15 cellular contexts compared by ENCODE assay signal in the genomic region with DNA sequence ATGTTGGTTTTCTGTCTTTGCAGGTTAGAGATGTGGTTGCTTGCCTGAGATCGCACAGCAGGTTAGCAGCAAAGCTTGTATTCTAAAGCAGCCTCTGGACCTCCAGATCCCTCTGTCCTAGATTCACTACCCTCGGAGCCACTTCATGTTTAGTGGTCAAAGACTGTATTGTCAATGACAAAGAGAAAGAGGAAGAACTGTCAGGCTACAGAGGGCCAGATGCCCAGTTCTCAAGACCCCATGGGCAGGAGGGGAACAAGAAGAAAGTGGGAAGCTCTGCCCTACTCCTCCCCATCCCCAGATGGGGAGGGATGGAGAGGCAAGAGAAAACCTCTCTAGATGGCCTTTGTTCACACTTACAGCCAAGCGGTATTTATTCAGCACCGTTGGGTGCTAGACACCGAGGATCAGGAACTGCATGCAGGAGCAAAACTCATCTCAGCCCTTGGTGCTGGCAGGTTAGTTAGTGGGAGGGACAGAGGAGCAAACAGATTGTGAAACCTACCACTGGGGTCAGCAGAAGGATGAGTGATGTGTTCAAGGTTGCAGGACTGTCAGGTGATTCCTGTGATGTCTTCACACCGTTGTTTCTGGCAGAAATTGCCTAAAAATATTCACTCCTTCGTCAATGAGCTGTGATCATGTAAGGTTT. TPM values are rescaled to one million over a fixed set of nuclear protein-coding genes. Genes with fewer than 3 reads are reported as not detected.
DNase-seq lines count a peak whose midpoint lies in the region; ATAC-seq and TF ChIP-seq lines count a peak whose summit lies in the region.
"Had no signal": no experiment of that assay in that cellular context is flagged by ENCODE, and none has a peak within 500 bp of the region (broad histone marks: within the 10 kb centered on the region; RNA-seq: fewer than 3 reads in every experiment).

No MANE protein-coding gene starts in this region.

- WGBS in aorta, 2 donors = 84 to 88% methylated on average over 7 of the region's 7 CpGs

- in situ Hi-C loops in gastrocnemius medialis (cut with MboI; ENCODE audit: low sequenced_read_pairs in 4 of 4) = no loop called here

- no peak for DNase-seq in left cardiac atrium
- no peak for DNase-seq in right atrium auricular region (ENCODE audit: low spot score)
- DNase-seq in OCI-M1 (lab: John Stamatoyannopoulos, UW) = peak; percentile 56
- peak; percentile 27 for DNase-seq in kidney tubule cell (ENCODE audit: low spot score)
- DNase-seq in aorta = no peak
- no peak for DNase-seq in NCI-H345 treated with DMSO at 0.1 percent for 48 hours (lab: John Stamatoyannopoulos, UW; ENCODE audit: unreplicated experiment)
- DNase-seq in gastrocnemius medialis = no peak
- DNase-seq in cerebellum (ENCODE audit: low spot score) = no peak
- DNase-seq: activated CD4-positive, alpha-beta T cell treated with anti-CD3 and anti-CD28 coated beads, Interleukin-2, amount 50 U/mL, for 48 hours; activated effector memory CD4-positive, alpha-beta T cell treated with Interleukin-2 at 50 U/mL for 16 hours; dorsolateral prefrontal cortex; NCI-H2081 treated with DMSO at 0.1 percent for 48 hours; Peyer's patch; transverse colon had no signal

- peak; percentile 50 to 58 for ATAC-seq in left cardiac atrium
- ATAC-seq in aorta (ENCODE audit: low FRiP score) = peak; percentile 8
- ATAC-seq in gastrocnemius medialis = no peak

- H3K27ac ChIP-seq in right atrium auricular region (no peak overlapping the region), aorta (ENCODE audit: low read depth in 1 of 2, low read length in 2 of 2) (no peak overlapping the region), gastrocnemius medialis (no peak overlapping the region)
- H3K27ac ChIP-seq: parathyroid adenoma, Peyer's patch, transverse colon had no signal

- intact Hi-C loops in left cardiac atrium (cut with DNase I) = no loop called here
- intact Hi-C loops in aorta (cut with DNase I) = no loop called here
- intact Hi-C loops in gastrocnemius medialis (cut with DNase I; ENCODE audit: low total_unique reads) = no loop called here

- no peak for TF ChIP-seq CTCF in right atrium auricular region (IDR thresholded peaks at IDR 0.05)
- no peak for TF ChIP-seq CTCF in gastrocnemius medialis (IDR thresholded peaks at IDR 0.05 in 4 of 5, conservative IDR thresholded peaks at IDR 0.05 in 1 of 5)

- H3K36me3 ChIP-seq in right atrium auricular region (no peaks in the 10 kb centered on the region), aorta (ENCODE audit: control insufficient read depth in 1 of 2, insufficient read depth in 2 of 2, low read length in 1 of 2) (no peaks in the 10 kb centered on the region), gastrocnemius medialis (no peaks in the 10 kb centered on the region)
- H3K36me3 ChIP-seq: Peyer's patch, transverse colon had no signal

- H3K4me3 ChIP-seq in right atrium auricular region = no peak overlapping the region
- no peak overlapping the region for H3K4me3 ChIP-seq in aorta (ENCODE audit: low read length in 2 of 2)
- no peak overlapping the region for H3K4me3 ChIP-seq in gastrocnemius medialis
- H3K4me3 ChIP-seq: Peyer's patch, transverse colon had no signal

- H3K27me3 ChIP-seq in right atrium auricular region (no peaks in the 10 kb centered on the region), aorta (ENCODE audit: control insufficient read depth in 1 of 2, insufficient read depth in 2 of 2, low read length in 1 of 2) (no peaks in the 10 kb centered on the region), gastrocnemius medialis (no peaks in the 10 kb centered on the region)
- H3K27me3 ChIP-seq: dorsolateral prefrontal cortex, Peyer's patch, transverse colon had no signal

- TF ChIP-seq POLR2A in gastrocnemius medialis (IDR thresholded peaks at IDR 0.05) = no peak

- H3K9me3 ChIP-seq in right atrium auricular region (no peaks in the 10 kb centered on the region), aorta (ENCODE audit: control insufficient read depth, low read length) (no peaks in the 10 kb centered on the region), gastrocnemius medialis (no peaks in the 10 kb centered on the region)
- H3K9me3 ChIP-seq: Peyer's patch, transverse colon had no signal

- peaks cover 0 to 7% of the 10 kb centered on the region in 2 donors for H3K4me1 ChIP-seq in right atrium auricular region
- H3K4me1 ChIP-seq in aorta (ENCODE audit: control insufficient read depth in 1 of 2, insufficient read depth in 2 of 2, low read length in 2 of 2) = peaks cover 0 to under 1% of the 10 kb centered on the region in 2 donors
- H3K4me1 ChIP-seq in gastrocnemius medialis = peaks cover under 1 to 4% of the 10 kb centered on the region in 2 donors
- H3K4me1 ChIP-seq: parathyroid adenoma, Peyer's patch had no signal

RNA-seq across cellular contexts. Expression of gene PTPRJ, which starts 38.3 kb away (rescaled TPM):
- total RNA-seq in left cardiac atrium (1 to 10 TPM; 6.7 TPM), right atrium auricular region (1 to 10 TPM; 3.4 to 8.0 TPM), aorta (10 to 100 TPM; 14.3 to 20.1 TPM), gastrocnemius medialis (1 to 10 TPM; 5.4 to 9.0 (median 5.6) TPM), cerebellum (30.3 TPM)
- polyA plus RNA-seq in aorta = 1 to 10 TPM; 2.0 to 2.8 TPM

Comparison
In these comparisons a context has a peak if more than half of its experiments do, and no peak if none do; other contexts are left out.
1. ATAC-seq: peak in left cardiac atrium (2 of 2) and aorta (single experiment); none in gastrocnemius medialis (0 of 2).
2. DNase-seq: peak in OCI-M1 (single experiment) and kidney tubule cell (single experiment); none in left cardiac atrium (single experiment), right atrium auricular region (single experiment), aorta (0 of 2), NCI-H345 treated with DMSO at 0.1 percent for 48 hours (single experiment), gastrocnemius medialis (0 of 2) and cerebellum (single experiment).